In genomic region chr12:76042147-76042546, GRCh38 we compare ENCODE assay signal across 16 cellular contexts.
"Had no signal": no experiment of that assay in that cellular context is flagged by ENCODE, and none has a peak within 500 bp of the region (broad histone marks: within the 10 kb centered on the region; RNA-seq: fewer than 3 reads in every experiment).

No MANE protein-coding gene starts in this region.

- H3K36me3 ChIP-seq: pancreas had no signal

- H3K79me2 ChIP-seq: hepatocyte had no signal

- H3K27me3 ChIP-seq: hepatocyte, pancreas, sigmoid colon, stomach, testis, upper lobe of left lung had no signal

- DNase-seq: activated CD4-positive, alpha-beta T cell treated with anti-CD3 and anti-CD28 coated beads, Interleukin-2, amount 50 U/mL, for 48 hours; activated naive CD4-positive, alpha-beta T cell treated with Interleukin-2 at 50 U/mL for 16 hours; aorta; cerebellar nuclear complex; erythroblast; islet precursor cell; pancreas; sigmoid colon; stimulated activated CD4-positive, alpha-beta T cell treated with anti-CD3 and anti-CD28 coated beads, Interleukin-12 subunit alpha, Interleukin-12 subunit beta, amount 100 ng/mL, for 4 hours; stimulated activated CD4-positive, alpha-beta T cell treated with anti-CD3 and anti-CD28 coated beads, Interleukin-2, amount 100 ng/mL, for 24 hours; stomach; testis had no signal

- ATAC-seq: activated T-helper 17 cell treated with anti-CD3 and anti-CD28 coated beads, Interleukin-2, amount 50 U/mL, for 72 hours; pancreas had no signal

- H3K4me3 ChIP-seq: hepatocyte, pancreas, sigmoid colon, stomach, testis, upper lobe of left lung had no signal

- FAIRE-seq: pancreas had no signal

- H3K4me2 ChIP-seq: hepatocyte had no signal

- H2AFZ ChIP-seq: hepatocyte had no signal

- H3K27ac ChIP-seq: hepatocyte, pancreas, sigmoid colon, stomach, testis, upper lobe of left lung, VCaP had no signal

- H3K4me1 ChIP-seq: pancreas, sigmoid colon, testis had no signal

- H3K9me3 ChIP-seq: pancreas, sigmoid colon, stomach, testis, upper lobe of left lung had no signal
